Comparison of ENCODE assay signal across 30 cellular contexts in genomic region chr6:87344513-87344912, GRCh38.
"Had no signal": no experiment of that assay in that cellular context is flagged by ENCODE, and none has a peak within 500 bp of the region (broad histone marks: within the 10 kb centered on the region; RNA-seq: fewer than 3 reads in every experiment).

C6orf163 (plus strand) TSS chr6:87344813; CDS start chr6:87345100, 287 bp downstream.

- H3K27ac Mint-ChIP-seq: activated CD4-positive, alpha-beta T cell treated with anti-CD3 and anti-CD28 coated beads, Interleukin-2, amount 10 ng/mL, durations not matched to agents 24 days and 14 days; activated CD8-positive, alpha-beta T cell treated with anti-CD3 and anti-CD28 coated beads for 36 hours; activated naive CD4-positive, alpha-beta T cell treated with anti-CD3 and anti-CD28 coated beads for 36 hours; activated naive CD4-positive, alpha-beta T cell treated with anti-CD3 and anti-CD28 coated beads, Interleukin-2, amount 50 U/mL, for 72 hours; activated T-cell treated with anti-CD3 and anti-CD28 coated beads, Interleukin-2, amount 50 U/mL, for 24 hours; activated T-helper 1 cell treated with anti-CD3 and anti-CD28 coated beads, Interleukin-12 subunit alpha, Interleukin-12 subunit beta, Interleukin-2, Interleukin-4 antibody, amounts not matched to agents 30 ng/mL and 10 ng/mL and 1 ng/mL, durations not matched to agents 14 hours and 24 hours and 36 hours; T-helper 1 cell treated with Interleukin-12 subunit alpha and Interleukin-12 subunit beta and Interleukin-4 antibody, amounts not matched to agents 30 μg/mL and 1 μg/mL, for 36 hours; T-helper 2 cell treated with Interferon-gamma antibody and Interleukin-4, amounts not matched to agents 5 μg/mL and 100 μg/mL, for 36 hours had no signal

- H3K9me3 Mint-ChIP-seq: activated CD4-positive, alpha-beta T cell treated with anti-CD3 and anti-CD28 coated beads, Interleukin-2, amount 10 ng/mL, durations not matched to agents 24 days and 14 days; activated CD8-positive, alpha-beta T cell treated with anti-CD3 and anti-CD28 coated beads for 36 hours; activated naive CD4-positive, alpha-beta T cell treated with anti-CD3 and anti-CD28 coated beads for 36 hours; activated naive CD4-positive, alpha-beta T cell treated with anti-CD3 and anti-CD28 coated beads, Interleukin-2, amount 50 U/mL, for 72 hours; activated T-cell treated with anti-CD3 and anti-CD28 coated beads, Interleukin-2, amount 50 U/mL, for 24 hours; activated T-helper 1 cell treated with anti-CD3 and anti-CD28 coated beads, Interleukin-12 subunit alpha, Interleukin-12 subunit beta, Interleukin-2, Interleukin-4 antibody, amounts not matched to agents 30 ng/mL and 10 ng/mL and 1 ng/mL, durations not matched to agents 14 hours and 24 hours and 36 hours; T-helper 1 cell treated with Interleukin-12 subunit alpha and Interleukin-12 subunit beta and Interleukin-4 antibody, amounts not matched to agents 30 μg/mL and 1 μg/mL, for 36 hours; T-helper 2 cell treated with Interferon-gamma antibody and Interleukin-4, amounts not matched to agents 5 μg/mL and 100 μg/mL, for 36 hours had no signal

- H3K4me2 ChIP-seq: SK-N-SH had no signal

- H3K4me1 Mint-ChIP-seq: activated CD4-positive, alpha-beta T cell treated with anti-CD3 and anti-CD28 coated beads, Interleukin-2, amount 10 ng/mL, durations not matched to agents 24 days and 14 days had no signal

- FAIRE-seq: TTC549 had no signal

- H3K36me3 Mint-ChIP-seq: activated naive CD4-positive, alpha-beta T cell treated with anti-CD3 and anti-CD28 coated beads, Interleukin-2, amount 50 U/mL, for 72 hours had no signal

- H3K9ac ChIP-seq: SK-N-SH had no signal

- ATAC-seq: activated CD8-positive, alpha-beta T cell treated with anti-CD3 and anti-CD28 coated beads for 36 hours; activated naive CD4-positive, alpha-beta T cell treated with anti-CD3 and anti-CD28 coated beads, Interleukin-2, amount 50 U/mL, for 72 hours; PC-3 had no signal

- H3K36me3 ChIP-seq: brain microvascular endothelial cell, Peyer's patch, SJSA1 had no signal

- H3K4me1 ChIP-seq: Peyer's patch, SJSA1 had no signal

- H3K27me3 ChIP-seq: brain microvascular endothelial cell, Peyer's patch, SJSA1 had no signal

- H3K4me3 ChIP-seq: Peyer's patch, SJSA1 had no signal

- H3K9me3 ChIP-seq: Peyer's patch, SJSA1, SK-N-SH had no signal

- H3K27me3 Mint-ChIP-seq: activated CD4-positive, alpha-beta T cell treated with anti-CD3 and anti-CD28 coated beads, Interleukin-2, amount 10 ng/mL, durations not matched to agents 24 days and 14 days; activated CD8-positive, alpha-beta T cell treated with anti-CD3 and anti-CD28 coated beads for 36 hours; activated T-cell treated with anti-CD3 and anti-CD28 coated beads, Interleukin-2, amount 50 U/mL, for 24 hours had no signal

- DNase-seq: activated CD4-positive, alpha-beta T cell treated with anti-CD3 and anti-CD28 coated beads, Interleukin-2, amount 10 ng/mL, durations not matched to agents 24 days and 14 days; activated CD4-positive, alpha-beta T cell treated with anti-CD3 and anti-CD28 coated beads, Interleukin-2, amount 50 U/mL, for 4 hours; activated CD8-positive, alpha-beta T cell treated with anti-CD3 and anti-CD28 coated beads for 36 hours; activated gamma-delta T cell treated with Interleukin-2 at 50 U/mL for 16 hours; activated naive CD4-positive, alpha-beta T cell treated with anti-CD3 and anti-CD28 coated beads for 36 hours; activated T-cell treated with anti-CD3 and anti-CD28 coated beads, Interleukin-2, amount 50 U/mL, for 24 hours; amniotic stem cell; aorta; brain microvascular endothelial cell; central memory CD4-positive, alpha-beta T cell; Karpas-422; KBM-7; NCI-H1105; NCI-H1417 treated with DMSO at 0.1 percent for 48 hours; NCI-H187 treated with DMSO at 0.1 percent for 48 hours; NCI-H2081; NCI-H510A; NCI-H526 treated with DMSO at 0.1 percent for 48 hours; NCI-H774; PC-3; Peyer's patch; RPMI8226; SHP77 treated with DMSO at 0.1 percent for 48 hours; SK-N-SH had no signal

- H3K27ac ChIP-seq: brain microvascular endothelial cell, Peyer's patch, SJSA1 had no signal

- H3K4me3 Mint-ChIP-seq: activated CD4-positive, alpha-beta T cell treated with anti-CD3 and anti-CD28 coated beads, Interleukin-2, amount 10 ng/mL, durations not matched to agents 24 days and 14 days; activated CD8-positive, alpha-beta T cell treated with anti-CD3 and anti-CD28 coated beads for 36 hours; activated naive CD4-positive, alpha-beta T cell treated with anti-CD3 and anti-CD28 coated beads for 36 hours; activated T-cell treated with anti-CD3 and anti-CD28 coated beads, Interleukin-2, amount 50 U/mL, for 24 hours; activated T-helper 1 cell treated with anti-CD3 and anti-CD28 coated beads, Interleukin-12 subunit alpha, Interleukin-12 subunit beta, Interleukin-2, Interleukin-4 antibody, amounts not matched to agents 30 ng/mL and 10 ng/mL and 1 ng/mL, durations not matched to agents 14 hours and 24 hours and 36 hours; T-helper 1 cell treated with Interleukin-12 subunit alpha and Interleukin-12 subunit beta and Interleukin-4 antibody, amounts not matched to agents 30 μg/mL and 1 μg/mL, for 36 hours; T-helper 2 cell treated with Interferon-gamma antibody and Interleukin-4, amounts not matched to agents 5 μg/mL and 100 μg/mL, for 36 hours had no signal
